8 cellular contexts compared by ENCODE assay signal in the genomic region with DNA sequence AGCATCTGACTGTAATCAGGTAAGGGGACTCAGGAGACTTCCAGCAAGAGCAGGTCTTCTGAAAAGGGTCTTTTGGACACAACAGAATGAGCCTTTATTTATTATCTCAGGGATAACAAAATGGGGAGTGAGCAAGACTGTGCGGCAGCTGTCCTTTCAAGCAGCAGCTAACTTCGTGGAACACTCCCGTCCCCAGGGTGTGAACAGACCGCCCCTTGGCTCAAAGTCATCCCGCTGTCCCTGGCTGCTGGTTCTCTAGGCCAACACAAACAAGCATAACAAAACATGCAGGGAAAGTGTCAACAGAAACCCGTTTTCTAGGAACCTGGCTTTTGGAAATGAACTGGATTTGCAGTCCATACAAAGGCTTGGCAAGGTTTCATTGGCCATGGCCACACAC.
"Had no signal": no experiment of that assay in that cellular context is flagged by ENCODE, and none has a peak within 500 bp of the region (broad histone marks: within the 10 kb centered on the region; RNA-seq: fewer than 3 reads in every experiment).

No MANE protein-coding gene starts in this region.

- H3K4me3 ChIP-seq: sigmoid colon had no signal

- H3K27ac ChIP-seq: sigmoid colon had no signal

- H3K27me3 ChIP-seq: sigmoid colon had no signal

- ATAC-seq: left colon, natural killer cell had no signal

- H3K36me3 ChIP-seq: sigmoid colon had no signal

- DNase-seq: dermis blood vessel endothelial cell; left colon; natural killer cell; posterior cingulate gyrus; sigmoid colon; stimulated activated CD4-positive, alpha-beta T cell treated with anti-CD3 and anti-CD28 coated beads, Interleukin-12 subunit alpha, Interleukin-12 subunit beta, amount 100 ng/mL, for 4 hours; stimulated activated naive CD4-positive, alpha-beta T cell treated with Interleukin-2 at 50 U/mL for 16 hours; T-helper 2 cell had no signal

- H3K9me3 ChIP-seq: sigmoid colon had no signal
